Comparison of ENCODE assay signal across 9 cellular contexts in genomic region chr2:176110975-176111663, GRCh38. TPM values are rescaled to one million over a fixed set of nuclear protein-coding genes. Genes with fewer than 3 reads are reported as not detected.
DNase-seq lines count a peak whose midpoint lies in the region; ATAC-seq and TF ChIP-seq lines count a peak whose summit lies in the region.
"Had no signal": no experiment of that assay in that cellular context is flagged by ENCODE, and none has a peak within 500 bp of the region (broad histone marks: within the 10 kb centered on the region; RNA-seq: fewer than 3 reads in every experiment).

No MANE protein-coding gene starts in this region.

- TF ChIP-seq EP300 in suprapubic skin (IDR thresholded peaks at IDR 0.05) = no peak

- H3K27ac Mint-ChIP-seq in activated T-cell treated with anti-CD3 and anti-CD28 coated beads, Interleukin-2, amount 50 U/mL, for 72 hours = peak overlapping the region; percentile 57
- H3K27ac Mint-ChIP-seq: activated naive CD4-positive, alpha-beta T cell treated with anti-CD3 and anti-CD28 coated beads, Interleukin-2, amount 50 U/mL, for 24 hours had no signal

- no peak for TF ChIP-seq POLR2A in suprapubic skin (IDR thresholded peaks at IDR 0.05)

- peak in 1 of 2 donors; percentile 33 for ATAC-seq in activated T-cell treated with anti-CD3 and anti-CD28 coated beads, Interleukin-2, amount 50 U/mL, for 72 hours (replicated peaks in 1 of 2)
- ATAC-seq in HG03159 (IDR thresholded peaks at IDR 0.05; ENCODE audit: unreplicated experiment) = no peak

- H3K36me3 ChIP-seq in muscle layer of colon (ENCODE audit: insufficient read depth, low read length) = no peaks in the 10 kb centered on the region
- no peaks in the 10 kb centered on the region for H3K36me3 ChIP-seq in suprapubic skin

- peaks cover 2% of the 10 kb centered on the region in 2 donors for H3K36me3 Mint-ChIP-seq in activated T-cell treated with anti-CD3 and anti-CD28 coated beads, Interleukin-2, amount 50 U/mL, for 72 hours (ENCODE audit: insufficient read depth in 2 of 2)

- H3K4me3 ChIP-seq in astrocyte of the cerebellum (ENCODE audit: low read depth, low read length) (no peak overlapping the region), muscle layer of colon (ENCODE audit: low read depth in 1 of 2, low read length in 2 of 2) (peak overlapping the region in 1 of 2 donors; percentile 41), suprapubic skin (no peak overlapping the region)

- no peak overlapping the region for H3K4me3 Mint-ChIP-seq in activated T-cell treated with anti-CD3 and anti-CD28 coated beads, Interleukin-2, amount 50 U/mL, for 72 hours
- H3K4me3 Mint-ChIP-seq: activated naive CD4-positive, alpha-beta T cell treated with anti-CD3 and anti-CD28 coated beads, Interleukin-2, amount 50 U/mL, for 24 hours had no signal

- peaks cover 28 to 77% of the 10 kb centered on the region in 2 donors for H3K27me3 ChIP-seq in muscle layer of colon (ENCODE audit: control insufficient read depth in 1 of 2, insufficient read depth in 2 of 2, low read length in 2 of 2)
- H3K27me3 ChIP-seq in suprapubic skin = peaks cover 99% of the 10 kb centered on the region

- H3K27ac ChIP-seq in muscle layer of colon (ENCODE audit: low read depth, low read length) (peak overlapping the region; percentile 35), suprapubic skin (no peak overlapping the region)

- H3K27me3 Mint-ChIP-seq in activated T-cell treated with anti-CD3 and anti-CD28 coated beads, Interleukin-2, amount 50 U/mL, for 72 hours (ENCODE audit: low read depth) = peaks cover 78% of the 10 kb centered on the region

- peaks cover 18% of the 10 kb centered on the region for H3K4me1 ChIP-seq in muscle layer of colon (ENCODE audit: insufficient read depth, low read length)
- H3K4me1 ChIP-seq in suprapubic skin = peaks cover 35% of the 10 kb centered on the region

- WGBS in suprapubic skin = 13% methylated on average over 20 of the region's 20 CpGs

- peak; percentile 66 for TF ChIP-seq CTCF in astrocyte of the cerebellum (IDR thresholded peaks at IDR 0.05; ENCODE audit: low read depth, low read length, missing control alignments)
- TF ChIP-seq CTCF in suprapubic skin (IDR thresholded peaks at IDR 0.05) = peak in 1 of 2 donors; percentile 64

- H3K9me3 ChIP-seq in muscle layer of colon (ENCODE audit: low read length) (no peaks in the 10 kb centered on the region), suprapubic skin (no peaks in the 10 kb centered on the region)

- DNase-seq in activated T-cell treated with anti-CD3 and anti-CD28 coated beads, Interleukin-2, amount 50 U/mL, for 72 hours = peak; percentile 45 to 53
- no peak for DNase-seq in activated T-cell treated with anti-CD3 and anti-CD28 coated beads, Interleukin-2, amount 50 U/mL, for 1 hour
- DNase-seq in NCI-H2029 (lab: John Stamatoyannopoulos, UW) = peak; percentile 58
- no peak for DNase-seq in astrocyte of the cerebellum (ENCODE audit: low read depth)
- DNase-seq in iPS-NIHi7 (ENCODE audit: extremely low spot score) = no peak
- DNase-seq in suprapubic skin (ENCODE audit: low spot score in 2 of 2) = no peak

- no peaks in the 10 kb centered on the region for H3K9me3 Mint-ChIP-seq in activated T-cell treated with anti-CD3 and anti-CD28 coated beads, Interleukin-2, amount 50 U/mL, for 72 hours
- H3K9me3 Mint-ChIP-seq: activated naive CD4-positive, alpha-beta T cell treated with anti-CD3 and anti-CD28 coated beads, Interleukin-2, amount 50 U/mL, for 24 hours had no signal

- in situ Hi-C loops in astrocyte of the cerebellum (cut with HindIII; ENCODE audit: low sequenced_read_pairs) = loop anchor here (25.0 kb wide), 1 partner anchor 1026 kb away; no protein-coding TSS in a partner anchor

- H3K9ac ChIP-seq in muscle layer of colon (ENCODE audit: low read length) = peak overlapping the region; percentile 24

- H3K4me1 Mint-ChIP-seq in activated T-cell treated with anti-CD3 and anti-CD28 coated beads, Interleukin-2, amount 50 U/mL, for 72 hours (ENCODE audit: low read depth) = peaks cover 21% of the 10 kb centered on the region

RNA-seq across cellular contexts. Expression of gene HOXD11, which starts 4.0 kb away (rescaled TPM):
- not detected for total RNA-seq in activated T-cell treated with anti-CD3 and anti-CD28 coated beads, Interleukin-2, amount 50 U/mL, for 72 hours
- not detected for total RNA-seq in suprapubic skin

RNA-seq across cellular contexts. Expression of gene HOXD10, which starts 5.5 kb away (rescaled TPM):
- total RNA-seq in activated T-cell treated with anti-CD3 and anti-CD28 coated beads, Interleukin-2, amount 50 U/mL, for 72 hours = not detected
- total RNA-seq in suprapubic skin = under 1 TPM in 2 of 4 donors, not detected in 2; 0.56 to 0.59 TPM

RNA-seq across cellular contexts. Expression of gene HOXD9, which starts 11.4 kb away (rescaled TPM):
- total RNA-seq in activated T-cell treated with anti-CD3 and anti-CD28 coated beads, Interleukin-2, amount 50 U/mL, for 72 hours = not detected
- total RNA-seq in suprapubic skin = 1 to 10 TPM in 2 of 4 donors, under 1 TPM in 1, not detected in 1; 0.26 to 3.1 (median 2.6) TPM

RNA-seq across cellular contexts. Expression of gene HOXD12, which starts 11.5 kb away (rescaled TPM):
- total RNA-seq in activated T-cell treated with anti-CD3 and anti-CD28 coated beads, Interleukin-2, amount 50 U/mL, for 72 hours = not detected
- not detected for total RNA-seq in suprapubic skin

RNA-seq across cellular contexts. Expression of gene HOXD8, which starts 18.4 kb away (rescaled TPM):
- total RNA-seq in activated T-cell treated with anti-CD3 and anti-CD28 coated beads, Interleukin-2, amount 50 U/mL, for 72 hours = not detected
- total RNA-seq in suprapubic skin = 1 to 10 TPM; 1.4 to 6.0 (median 2.6) TPM

Comparison
In these comparisons a context has a peak if more than half of its experiments do, and no peak if none do; other contexts are left out.
1. DNase-seq: peak in activated T-cell treated with anti-CD3 and anti-CD28 coated beads, Interleukin-2, amount 50 U/mL, for 72 hours (2 of 2) and NCI-H2029 (single experiment); none in activated T-cell treated with anti-CD3 and anti-CD28 coated beads, Interleukin-2, amount 50 U/mL, for 1 hour (single experiment), astrocyte of the cerebellum (single experiment), iPS-NIHi7 (single experiment) and suprapubic skin (0 of 2).